22 cellular contexts compared by ENCODE assay signal in genomic region chr3:16869606-16870005, GRCh38. TPM values are rescaled to one million over a fixed set of nuclear protein-coding genes. Genes with fewer than 3 reads are reported as not detected.
DNase-seq lines count a peak whose midpoint lies in the region; ATAC-seq and TF ChIP-seq lines count a peak whose summit lies in the region.
"Had no signal": no experiment of that assay in that cellular context is flagged by ENCODE, and none has a peak within 500 bp of the region (broad histone marks: within the 10 kb centered on the region; RNA-seq: fewer than 3 reads in every experiment).

No MANE protein-coding gene starts in this region.

- H3K4me3 ChIP-seq in NB4 (ENCODE audit: low read depth, low read length) (no peak overlapping the region), fibroblast of mammary gland (ENCODE audit: control insufficient read depth, low read depth, low read length) (no peak overlapping the region)
- H3K4me3 ChIP-seq: GM12878, SJSA1 had no signal

- DNase-seq in SKM-1 treated with dmso at 0.1 percent for 144 hours (lab: John Stamatoyannopoulos, UW; ENCODE audit: unreplicated experiment): peak; percentile 13
- no peak for DNase-seq in SKM-1 (lab: John Stamatoyannopoulos, UW; ENCODE audit: unreplicated experiment)
- peak; percentile 52 for DNase-seq in NB4 (ENCODE audit: low read depth)
- DNase-seq in fibroblast of mammary gland (ENCODE audit: low read depth): peak; percentile 30
- DNase-seq in NCI-H1694 (lab: John Stamatoyannopoulos, UW): no peak
- no peak for DNase-seq in chondrocyte (ENCODE audit: low spot score)
- DNase-seq: BE2C; CD4-positive, alpha-beta T cell; COR-L47; DMS79 treated with DMSO at 0.1 percent for 48 hours; H7; KBM-7; MM.1S; NCI-H1417; NCI-H187; NCI-H446; NCI-H526 had no signal

- no peaks in the 10 kb centered on the region for H3K36me3 Mint-ChIP-seq in chondrocyte (ENCODE audit: low read depth)

- peaks cover 21% of the 10 kb centered on the region for H3K4me1 Mint-ChIP-seq in chondrocyte (ENCODE audit: low read depth)

- no peak for ATAC-seq in HG03045 (IDR thresholded peaks at IDR 0.05; ENCODE audit: unreplicated experiment)
- ATAC-seq: GM12878, Panc1 had no signal

- H3K27me3 Mint-ChIP-seq in chondrocyte (ENCODE audit: low read depth): peaks cover 10% of the 10 kb centered on the region

- TF ChIP-seq POLR2A in NB4 (IDR thresholded peaks at IDR 0.05; ENCODE audit: extremely low read depth, insufficient read length): no peak

- no peaks in the 10 kb centered on the region for H3K9me3 Mint-ChIP-seq in chondrocyte (ENCODE audit: low read depth)
- H3K9me3 Mint-ChIP-seq: CD4-positive, alpha-beta T cell; T-helper 1 cell treated with Interleukin-12 subunit alpha and Interleukin-12 subunit beta and Interleukin-4 antibody, amounts not matched to agents 30 μg/mL and 1 μg/mL, for 36 hours had no signal

- TF ChIP-seq CTCF in NB4 (IDR thresholded peaks at IDR 0.05; ENCODE audit: low read depth, low read length): no peak
- no peak for TF ChIP-seq CTCF in fibroblast of mammary gland (conservative IDR thresholded peaks at IDR 0.05; ENCODE audit: control insufficient read depth, insufficient read depth, low read depth, low read length)
- TF ChIP-seq CTCF in chondrocyte (IDR thresholded peaks at IDR 0.05): no peak

- H3K4me3 Mint-ChIP-seq in chondrocyte (ENCODE audit: unreplicated experiment): no peak overlapping the region
- H3K4me3 Mint-ChIP-seq: CD4-positive, alpha-beta T cell; T-helper 1 cell treated with Interleukin-12 subunit alpha and Interleukin-12 subunit beta and Interleukin-4 antibody, amounts not matched to agents 30 μg/mL and 1 μg/mL, for 36 hours had no signal

- no peak overlapping the region for H3K27ac Mint-ChIP-seq in chondrocyte (ENCODE audit: unreplicated experiment)
- H3K27ac Mint-ChIP-seq: CD4-positive, alpha-beta T cell; T-helper 1 cell treated with Interleukin-12 subunit alpha and Interleukin-12 subunit beta and Interleukin-4 antibody, amounts not matched to agents 30 μg/mL and 1 μg/mL, for 36 hours had no signal

RNA-seq across cellular contexts. Expression of gene PLCL2, which starts 15.1 kb away (rescaled TPM):
- 0.85 to 1.3 TPM (median 1.2 TPM) in 3 replicates for total RNA-seq in chondrocyte

Comparison
In these comparisons a context has a peak if more than half of its experiments do, and no peak if none do; other contexts are left out.
1. DNase-seq: peak in SKM-1 treated with dmso at 0.1 percent for 144 hours (single experiment), NB4 (single experiment) and fibroblast of mammary gland (single experiment); none in SKM-1 (single experiment), NCI-H1694 (single experiment) and chondrocyte (single experiment).